Comparison of ENCODE assay signal across 8 cellular contexts in the genomic region with DNA sequence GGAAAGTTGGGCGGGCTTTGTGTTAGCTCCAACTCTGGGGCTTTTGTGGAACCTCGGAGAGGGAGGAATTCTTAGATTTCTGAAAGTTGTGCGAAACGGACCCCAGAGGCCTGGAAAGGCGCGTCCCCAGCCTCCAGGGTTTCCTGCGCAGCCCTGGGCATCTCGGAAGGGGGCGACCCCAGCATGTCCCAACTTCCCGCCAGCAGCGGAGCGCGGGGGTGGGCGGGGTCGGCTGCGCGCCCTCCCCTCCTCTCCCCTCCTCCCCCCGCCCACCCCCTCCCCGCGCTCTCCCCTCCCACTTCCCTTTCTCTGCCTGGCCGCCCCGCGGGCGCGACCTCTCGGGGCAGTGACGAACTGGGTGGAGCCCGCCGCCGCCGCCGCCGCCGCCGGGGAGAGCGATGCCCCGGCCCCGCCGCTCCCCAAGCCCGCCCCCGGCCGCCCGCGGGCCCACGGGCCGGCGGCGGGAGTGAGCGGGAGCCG. TPM values are rescaled to one million over a fixed set of nuclear protein-coding genes. Genes with fewer than 3 reads are reported as not detected.
DNase-seq lines count a peak whose midpoint lies in the region; ATAC-seq and TF ChIP-seq lines count a peak whose summit lies in the region.

No MANE protein-coding gene starts in this region.

- H3K27me3 ChIP-seq in DND-41 (ENCODE audit: insufficient read depth, low read length, poor library complexity): no peaks in the 10 kb centered on the region
- no peaks in the 10 kb centered on the region for H3K27me3 ChIP-seq in ovary
- H3K27me3 ChIP-seq in tibial nerve: no peaks in the 10 kb centered on the region

- 1% methylated on average over 16 to 50 of the region's 50 CpGs for WGBS in ovary, 3 donors
- 1% methylated on average over 14 to 33 of the region's 50 CpGs for WGBS in tibial nerve, 2 donors

- H3K4me3 ChIP-seq in DND-41 (ENCODE audit: low read depth in 1 of 2, low read length in 2 of 2) (peak overlapping the region; percentile 75 to 76; a peak in 3 of 4 replicates), SK-N-MC (peak overlapping the region; percentile 77), ovary (peak overlapping the region; percentile 55), tibial nerve (peak overlapping the region; percentile 52 to 94 (median 70))
- peak overlapping the region; percentile 55 for H3K4me3 ChIP-seq in Jurkat, Clone E6-1 (ENCODE audit: low read length)

- H4K20me1 ChIP-seq in DND-41 (ENCODE audit: insufficient read depth, low read length): peaks cover 13% of the 10 kb centered on the region; the same call in 1 of the 2 replicates

- peak overlapping the region; percentile 86 for H3K9ac ChIP-seq in DND-41 (ENCODE audit: low read depth, low read length)
- peak overlapping the region; percentile 66 for H3K9ac ChIP-seq in SK-N-MC (ENCODE audit: insufficient read length)

- TF ChIP-seq EP300 in ovary (IDR thresholded peaks at IDR 0.05) (peak; percentile 16), tibial nerve (IDR thresholded peaks at IDR 0.05) (no peak)

- peak; percentile 85 for DNase-seq in DND-41
- DNase-seq in Jurkat, Clone E6-1 (ENCODE audit: low read depth, low spot score): peak; percentile 61
- no peak for DNase-seq in SK-N-MC (ENCODE audit: low read depth, low spot score)
- peak; percentile 79 for DNase-seq in activated naive CD4-positive, alpha-beta T cell treated with anti-CD3 and anti-CD28 coated beads, Interleukin-2, amount 50 U/mL, for 16 hours
- DNase-seq in glomerular visceral epithelial cell (ENCODE audit: extremely low spot score): peak; percentile 88
- peak; percentile 78 to 88 (median 85) for DNase-seq in ovary
- peak; percentile 57 to 60 for DNase-seq in tibial nerve (ENCODE audit: low spot score in 2 of 2)

- peaks cover 40% of the 10 kb centered on the region for H3K79me2 ChIP-seq in DND-41 (ENCODE audit: insufficient read depth, low read length)

- TF ChIP-seq POLR2A in ovary (IDR thresholded peaks at IDR 0.05): no peak
- no peak for TF ChIP-seq POLR2A in tibial nerve (IDR thresholded peaks at IDR 0.05)

- H3K4me1 ChIP-seq in DND-41 (ENCODE audit: insufficient read depth, low read length): peaks cover 33% of the 10 kb centered on the region
- peaks cover 7% of the 10 kb centered on the region for H3K4me1 ChIP-seq in ovary (ENCODE audit: insufficient read depth)
- peaks cover 0 to 23% (median 3%) of the 10 kb centered on the region in 4 donors for H3K4me1 ChIP-seq in tibial nerve

- peak; percentile 87 for ATAC-seq in DND-41 (ENCODE audit: insufficient read depth, low read depth)
- ATAC-seq in GM21619 (IDR thresholded peaks at IDR 0.05; ENCODE audit: unreplicated experiment): peak; percentile 70

- no peaks in the 10 kb centered on the region for H3K36me3 ChIP-seq in DND-41 (ENCODE audit: insufficient read depth, low read length)
- H3K36me3 ChIP-seq in SK-N-MC (ENCODE audit: insufficient read depth, low read length): no peaks in the 10 kb centered on the region
- H3K36me3 ChIP-seq in ovary: no peaks in the 10 kb centered on the region
- no peaks in the 10 kb centered on the region for H3K36me3 ChIP-seq in tibial nerve

- TF ChIP-seq CTCF in DND-41 (IDR thresholded peaks at IDR 0.05; ENCODE audit: borderline replicate concordance, extremely low read depth, low read length, poor library complexity, severe bottlenecking) (peak; percentile 43), ovary (IDR thresholded peaks at IDR 0.05) (peak in 1 of 3 donors; percentile 13), tibial nerve (IDR thresholded peaks at IDR 0.05) (no peak)

- H3K27ac ChIP-seq in DND-41 (ENCODE audit: low read length) (peak overlapping the region; percentile 67), SK-N-MC (no peak overlapping the region), ovary (peak overlapping the region; percentile 86 to 92), tibial nerve (peak overlapping the region; percentile 68 to 94 (median 93))

- intact Hi-C loops in ovary (cut with DNase I): loop anchor here in 3 of 4 donors (10.0 kb wide), 2 partner anchors 58 to 152 kb away; a partner anchor contains a TSS

- H3K4me2 ChIP-seq in DND-41 (ENCODE audit: insufficient read depth, low read length): peak overlapping the region; percentile 73

- peak overlapping the region; percentile 78 for H2AFZ ChIP-seq in DND-41 (ENCODE audit: low read depth, low read length)

- no peaks in the 10 kb centered on the region for H3K9me3 ChIP-seq in DND-41 (ENCODE audit: insufficient read depth, low read length, severe bottlenecking)
- no peaks in the 10 kb centered on the region for H3K9me3 ChIP-seq in SK-N-MC (ENCODE audit: low read depth, low read length)
- H3K9me3 ChIP-seq in ovary: no peaks in the 10 kb centered on the region
- no peaks in the 10 kb centered on the region for H3K9me3 ChIP-seq in tibial nerve

RNA-seq across cellular contexts. Expression of a gene that starts 16.8 kb away (rescaled TPM):
- not detected for polyA plus RNA-seq in Jurkat, Clone E6-1 (2012; ENCODE audit: insufficient read depth, insufficient read length)
- total RNA-seq in ovary (1 to 10 TPM in 1 of 7 donors, under 1 TPM in 5, not detected in 1; 0.31 to 2.3 (median 0.77) TPM), tibial nerve (1 to 10 TPM in 1 of 4 donors, not detected in 3; 1.3 TPM)
- under 1 TPM; 0.13 to 0.32 TPM for polyA plus RNA-seq in ovary
